ENCODE assay signal across 9 cellular contexts in the genomic region with DNA sequence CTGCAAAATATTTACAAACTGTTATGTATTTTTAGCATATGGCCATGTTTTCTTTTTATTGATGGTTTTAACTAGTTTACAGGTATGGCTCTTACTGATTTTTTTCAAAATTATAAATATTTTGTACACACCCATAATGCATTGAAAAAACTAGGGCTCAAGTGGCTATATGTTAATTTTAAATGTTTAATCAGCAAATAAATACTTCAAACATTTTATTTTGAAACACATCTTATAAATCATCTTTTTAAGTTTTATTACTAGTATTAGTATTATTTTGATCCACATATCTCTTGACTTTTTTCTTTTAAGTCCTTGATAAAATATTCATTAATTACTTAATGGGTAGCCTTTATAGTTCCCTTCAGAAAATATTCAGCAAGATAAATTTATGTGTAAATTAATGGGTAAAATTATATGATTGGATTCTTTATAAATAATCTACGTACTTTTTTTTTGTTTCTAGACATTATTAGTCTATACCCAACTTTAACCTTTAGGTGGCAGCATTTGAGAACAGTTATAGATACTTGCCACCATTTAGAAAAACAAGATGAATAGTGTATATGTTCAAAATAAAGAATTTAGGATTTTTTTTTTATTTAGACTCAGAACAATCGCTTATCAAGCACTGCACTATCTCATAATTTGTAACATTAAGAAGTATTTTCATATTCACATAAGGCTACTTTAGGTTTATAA.
DNase-seq lines count a peak whose midpoint lies in the region; ATAC-seq and TF ChIP-seq lines count a peak whose summit lies in the region.
"Had no signal": no experiment of that assay in that cellular context is flagged by ENCODE, and none has a peak within 500 bp of the region (broad histone marks: within the 10 kb centered on the region; RNA-seq: fewer than 3 reads in every experiment).

No MANE protein-coding gene starts in this region.

- whole genome bisulfite sequencing in ovary, 3 donors = 14 to 19% (median 18%) methylated on average over 2 of the region's 2 CpGs

- H3K27me3 ChIP-seq in BE2C = no peaks in the 10 kb centered on the region
- H3K27me3 ChIP-seq in ovary = no peaks in the 10 kb centered on the region

- H3K4me1 ChIP-seq in BE2C (peaks cover 25% of the 10 kb centered on the region), ovary (ENCODE audit: insufficient read depth) (no peaks in the 10 kb centered on the region)

- peak; percentile 79 for ATAC-seq in GM19395 (IDR thresholded peaks at IDR 0.05; ENCODE audit: unreplicated experiment)
- ATAC-seq in sciatic nerve = no peak
- ATAC-seq in HG03571 (IDR thresholded peaks at IDR 0.05; ENCODE audit: unreplicated experiment) = no peak
- ATAC-seq: HCT116 had no signal

- H3K27ac ChIP-seq in ovary = no peak overlapping the region

- peak; percentile 37; the same call in 1 of the 2 replicates for TF ChIP-seq CTCF in BE2C (IDR thresholded peaks at IDR 0.05; ENCODE audit: low read depth, low read length)
- TF ChIP-seq CTCF in cardiac fibroblast (IDR thresholded peaks at IDR 0.05; ENCODE audit: low read depth, low read length) = peak; percentile 39
- TF ChIP-seq CTCF in progenitor cell of endocrine pancreas (IDR thresholded peaks at IDR 0.05; ENCODE audit: unreplicated experiment) = peak; percentile 69
- no peak for TF ChIP-seq CTCF in ovary (IDR thresholded peaks at IDR 0.05)

- no peak for DNase-seq in BE2C
- DNase-seq in NCI-H1417 treated with DMSO at 0.1 percent for 48 hours (lab: John Stamatoyannopoulos, UW) = peak; percentile 15
- DNase-seq in cardiac fibroblast (ENCODE audit: low read depth in 2 of 2) = peak; percentile 42 to 51
- DNase-seq in progenitor cell of endocrine pancreas (ENCODE audit: low spot score, unreplicated experiment) = no peak
- no peak for DNase-seq in sciatic nerve (ENCODE audit: low spot score)
- no peak for DNase-seq in ovary

- no peak for TF ChIP-seq EP300 in ovary (IDR thresholded peaks at IDR 0.05)

- no peaks in the 10 kb centered on the region for H3K36me3 ChIP-seq in BE2C
- no peaks in the 10 kb centered on the region for H3K36me3 ChIP-seq in ovary

- peaks cover 1% of the 10 kb centered on the region for H3K36me3 Mint-ChIP-seq in progenitor cell of endocrine pancreas (ENCODE audit: insufficient read depth)

- H3K4me3 ChIP-seq in BE2C (ENCODE audit: low read depth, low read length) (no peak overlapping the region), cardiac fibroblast (replicated peaks in 1 of 2; ENCODE audit: low read depth in 2 of 2, low read length in 2 of 2) (no peak overlapping the region), ovary (no peak overlapping the region)

- H3K9me3 ChIP-seq in BE2C (no peaks in the 10 kb centered on the region), ovary (no peaks in the 10 kb centered on the region)

- no peaks in the 10 kb centered on the region for H3K27me3 Mint-ChIP-seq in progenitor cell of endocrine pancreas

- no peak for TF ChIP-seq POLR2A in ovary (IDR thresholded peaks at IDR 0.05)

- H3K27ac Mint-ChIP-seq in progenitor cell of endocrine pancreas = no peak overlapping the region

- H3K4me3 Mint-ChIP-seq in progenitor cell of endocrine pancreas (ENCODE audit: low read depth) = no peak overlapping the region

- H3K4me1 Mint-ChIP-seq in progenitor cell of endocrine pancreas (ENCODE audit: low read depth) = no peaks in the 10 kb centered on the region

- H3K9me3 Mint-ChIP-seq in progenitor cell of endocrine pancreas (ENCODE audit: low read depth) = peaks cover 4% of the 10 kb centered on the region

- intact Hi-C loops in sciatic nerve (cut with DNase I) = no loop called here
- intact Hi-C loops in ovary (cut with DNase I) = no loop called here

Comparison
In these comparisons a context has a peak if more than half of its experiments do, and no peak if none do; other contexts are left out.
1. DNase-seq: peak in NCI-H1417 treated with DMSO at 0.1 percent for 48 hours (single experiment) and cardiac fibroblast (2 of 2); none in BE2C (single experiment), progenitor cell of endocrine pancreas (single experiment), sciatic nerve (single experiment) and ovary (0 of 5).
2. CTCF ChIP-seq: peak in BE2C (single experiment), cardiac fibroblast (single experiment) and progenitor cell of endocrine pancreas (single experiment); none in ovary (0 of 3).